ENCODE assay signal across 14 cellular contexts in the genomic region with DNA sequence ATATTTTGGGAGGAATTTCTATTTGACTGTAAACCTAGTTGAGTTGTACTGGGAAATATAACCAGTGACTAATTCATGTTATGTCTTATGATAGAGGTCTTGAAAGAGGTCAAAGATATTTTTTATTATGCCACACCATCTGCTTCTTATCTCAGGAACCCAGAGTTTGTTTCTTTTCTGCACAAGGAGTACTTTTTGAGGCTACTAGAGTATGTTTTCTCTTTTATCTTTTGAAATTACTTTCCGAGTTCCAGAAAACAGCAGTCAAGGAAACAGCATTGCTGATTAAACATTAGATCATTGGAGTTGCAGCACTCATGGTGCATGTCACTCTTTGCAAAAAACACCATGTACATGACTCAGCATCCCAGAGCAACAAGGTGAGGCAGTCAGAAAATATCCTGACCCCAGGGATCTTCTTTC.
A peak's percentile ranks its signal among the peaks of the same experiment; 100 is the strongest.
DNase-seq lines count a peak whose midpoint lies in the region; ATAC-seq, FAIRE-seq and TF ChIP-seq lines count a peak whose summit lies in the region.
"Had no signal": no experiment of that assay in that cellular context is flagged by ENCODE, and none has a peak within 500 bp of the region (broad histone marks: within the 10 kb centered on the region; RNA-seq: fewer than 3 reads in every experiment).

No MANE protein-coding gene starts in this region.

- no peaks in the 10 kb centered on the region for H3K4me1 Mint-ChIP-seq in activated T-cell treated with anti-CD3 and anti-CD28 coated beads, Interleukin-2, amount 50 U/mL, for 72 hours (ENCODE audit: low read depth)

- H3K36me3 Mint-ChIP-seq in activated T-cell treated with anti-CD3 and anti-CD28 coated beads, Interleukin-2, amount 50 U/mL, for 72 hours (ENCODE audit: insufficient read depth in 2 of 2): no peaks in the 10 kb centered on the region

- no peak overlapping the region for H3K4me3 Mint-ChIP-seq in activated T-cell treated with anti-CD3 and anti-CD28 coated beads, Interleukin-2, amount 50 U/mL, for 72 hours

- intact Hi-C loops in Panc1 (cut with micrococcal nuclease; ENCODE audit: unreplicated experiment): no loop called here

- CTCF ChIA-PET in Panc1 (lab: Charles Lee): interaction anchor here (0.6 kb wide), 1 partner anchor 942 kb away, joined by 4 read pairs; no protein-coding TSS in a partner anchor

- DNase-seq in EL (peak; percentile 81), Panc1 (ENCODE audit: low read depth, low spot score) (peak; percentile 72), erythroblast (lab: John Stamatoyannopoulos, UW) (peak; percentile 15 to 39), osteoblast (ENCODE audit: insufficient read length, low spot score, missing footprints) (no peak), GM19239 (ENCODE audit: insufficient read length, low spot score) (no peak), D721Med (ENCODE audit: insufficient read length, low spot score) (no peak)
- no peak for DNase-seq in central memory CD4-positive, alpha-beta T cell
- DNase-seq in activated T-cell treated with anti-CD3 and anti-CD28 coated beads, Interleukin-2, amount 50 U/mL, for 72 hours: no peak
- DNase-seq: cortex of kidney; DMS153; NCI-H1105 treated with DMSO at 0.1 percent for 48 hours; stimulated activated CD4-positive, alpha-beta T cell treated with anti-CD3 and anti-CD28 coated beads, Interleukin-4, amount 100 ng/mL, for 24 hours had no signal

- POLR2A ChIA-PET in Panc1 (lab: Charles Lee): no interaction called here

- H3K9me3 Mint-ChIP-seq in activated T-cell treated with anti-CD3 and anti-CD28 coated beads, Interleukin-2, amount 50 U/mL, for 72 hours: peaks cover 2 to 3% of the 10 kb centered on the region in 2 donors
- H3K9me3 Mint-ChIP-seq: activated T-helper 2 cell treated with anti-CD3 and anti-CD28 coated beads, Interferon-gamma antibody, Interleukin-2, Interleukin-4, amounts not matched to agents 10 μg/mL and 5 μg/mL and 100 μg/mL, durations not matched to agents 14 hours and 24 hours and 36 hours had no signal

- H3K27ac ChIP-seq in Panc1 (ENCODE audit: low read length): no peak overlapping the region
- H3K27ac ChIP-seq in osteoblast (ENCODE audit: low read depth, low read length): peak overlapping the region; percentile 41
- H3K27ac ChIP-seq: VCaP had no signal

- no peaks in the 10 kb centered on the region for H3K9me3 ChIP-seq in Panc1 (ENCODE audit: control insufficient read depth, insufficient read depth, low read depth, low read length)
- no peaks in the 10 kb centered on the region for H3K9me3 ChIP-seq in osteoblast (ENCODE audit: low read depth, low read length)

- H3K4me3 ChIP-seq in Panc1 (ENCODE audit: low read depth in 2 of 2, low read length in 2 of 2) (no peak overlapping the region), osteoblast (ENCODE audit: insufficient read depth, low read length) (no peak overlapping the region)

- H3K36me3 ChIP-seq in Panc1 (ENCODE audit: control insufficient read depth, insufficient read depth, low read length): no peaks in the 10 kb centered on the region
- H3K36me3 ChIP-seq in osteoblast (ENCODE audit: insufficient read depth, low read length): no peaks in the 10 kb centered on the region

- FAIRE-seq in GM19239 (lab: Jason Lieb, UNC) (no peak), D721Med (lab: Jason Lieb, UNC) (no peak)

- no peak for ATAC-seq in Panc1
- no peak for ATAC-seq in activated T-cell treated with anti-CD3 and anti-CD28 coated beads, Interleukin-2, amount 50 U/mL, for 72 hours (replicated peaks in 1 of 2)

- H3K27ac Mint-ChIP-seq in activated T-cell treated with anti-CD3 and anti-CD28 coated beads, Interleukin-2, amount 50 U/mL, for 72 hours: no peak overlapping the region
- H3K27ac Mint-ChIP-seq: activated T-helper 2 cell treated with anti-CD3 and anti-CD28 coated beads, Interferon-gamma antibody, Interleukin-2, Interleukin-4, amounts not matched to agents 10 μg/mL and 5 μg/mL and 100 μg/mL, durations not matched to agents 14 hours and 24 hours and 36 hours had no signal

- H3K27me3 ChIP-seq in Panc1 (ENCODE audit: control insufficient read depth, insufficient read depth, low read length): no peaks in the 10 kb centered on the region
- H3K27me3 ChIP-seq in osteoblast (ENCODE audit: insufficient read depth, low read length): no peaks in the 10 kb centered on the region

- peaks cover 20% of the 10 kb centered on the region for H3K27me3 Mint-ChIP-seq in activated T-cell treated with anti-CD3 and anti-CD28 coated beads, Interleukin-2, amount 50 U/mL, for 72 hours (ENCODE audit: low read depth)

- no peaks in the 10 kb centered on the region for H3K4me1 ChIP-seq in Panc1 (ENCODE audit: control insufficient read depth, insufficient read depth, low read length)
- H3K4me1 ChIP-seq in osteoblast (ENCODE audit: insufficient read depth, low read length): peaks cover 9% of the 10 kb centered on the region

- in situ Hi-C loops in Panc1 (cut with HindIII; ENCODE audit: low pct_unique_long_range_greater_than_20kb, low sequenced_read_pairs): no loop called here

- H3K79me2 ChIP-seq in osteoblast (ENCODE audit: insufficient read depth, low read length): no peaks in the 10 kb centered on the region

- BruUV-seq in Panc1 (replicated peaks; lab: Mats Ljungman, UMichigan): no TSS peak

- H4K20me1 ChIP-seq in osteoblast (ENCODE audit: insufficient read depth, low read length): no peaks in the 10 kb centered on the region

- no peak overlapping the region for H2AFZ ChIP-seq in osteoblast (ENCODE audit: low read length)

- H3K4me2 ChIP-seq in osteoblast (ENCODE audit: insufficient read depth, low read length): no peak overlapping the region

- TF ChIP-seq POLR2A in erythroblast (IDR thresholded peaks at IDR 0.05; ENCODE audit: low read length): no peak

- TF ChIP-seq CTCF in Panc1 (IDR thresholded peaks at IDR 0.05) (no peak), osteoblast (IDR thresholded peaks at IDR 0.05; ENCODE audit: extremely low read depth, low read depth, low read length) (no peak), D721Med (IDR thresholded peaks at IDR 0.05; ENCODE audit: insufficient read depth, missing control alignments) (no peak)

Comparison
In these comparisons a context has a peak if more than half of its experiments do, and no peak if none do; other contexts are left out.
1. DNase-seq: peak in EL (single experiment), Panc1 (single experiment) and erythroblast (2 of 2); none in osteoblast (single experiment), central memory CD4-positive, alpha-beta T cell (single experiment), GM19239 (single experiment), activated T-cell treated with anti-CD3 and anti-CD28 coated beads, Interleukin-2, amount 50 U/mL, for 72 hours (0 of 2) and D721Med (single experiment).